In genomic region chr12:118981285-118982201, GRCh38 we compare ENCODE assay signal across 11 cellular contexts. TPM values are rescaled to one million over a fixed set of nuclear protein-coding genes. Genes with fewer than 3 reads are reported as not detected.
DNase-seq lines count a peak whose midpoint lies in the region; ATAC-seq, FAIRE-seq and TF ChIP-seq lines count a peak whose summit lies in the region.
"Had no signal": no experiment of that assay in that cellular context is flagged by ENCODE, and none has a peak within 500 bp of the region (broad histone marks: within the 10 kb centered on the region; RNA-seq: fewer than 3 reads in every experiment).

A gene with protein sequence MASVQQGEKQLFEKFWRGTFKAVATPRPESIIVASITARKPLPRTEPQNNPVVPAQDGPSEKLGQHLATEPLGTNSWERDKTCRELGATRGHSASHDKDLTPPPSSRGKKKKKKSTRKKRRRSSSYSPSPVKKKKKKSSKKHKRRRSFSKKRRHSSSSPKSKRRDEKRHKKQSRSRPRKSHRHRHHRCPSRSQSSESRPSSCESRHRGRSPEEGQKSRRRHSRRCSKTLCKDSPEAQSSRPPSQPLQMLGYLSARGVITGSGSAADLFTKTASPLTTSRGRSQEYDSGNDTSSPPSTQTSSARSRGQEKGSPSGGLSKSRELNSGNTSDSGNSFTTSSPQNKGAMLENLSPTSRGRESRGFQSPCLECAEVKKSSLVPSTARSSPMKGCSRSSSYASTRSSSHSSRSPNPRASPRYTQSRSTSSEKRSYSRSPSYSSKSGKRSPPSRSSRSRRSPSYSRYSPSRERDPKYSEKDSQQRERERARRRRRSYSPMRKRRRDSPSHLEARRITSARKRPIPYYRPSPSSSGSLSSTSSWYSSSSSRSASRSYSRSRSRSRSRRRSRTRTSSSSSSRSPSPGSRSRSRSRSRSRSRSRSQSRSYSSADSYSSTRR (plus strand): TSS chr12:118981541. CDS start chr12:118981883, 342 bp downstream.

- H3K9me3 Mint-ChIP-seq in WTC11 = peaks cover 3% of the 10 kb centered on the region; the same call in 1 of the 2 replicates
- H3K9me3 Mint-ChIP-seq: dendritic cell treated with granulocyte-macrophage colony-stimulating factor and Interleukin-4, amounts not matched to agents 40 ng/mL and 50 ng/mL, for 4 days; T-helper 2 cell treated with Interferon-gamma antibody and Interleukin-4, amounts not matched to agents 5 μg/mL and 100 μg/mL, for 36 hours had no signal

- H3K4me3 Mint-ChIP-seq in WTC11 = peak within 1 kb of the TSS; percentile 78
- H3K4me3 Mint-ChIP-seq: dendritic cell treated with granulocyte-macrophage colony-stimulating factor and Interleukin-4, amounts not matched to agents 40 ng/mL and 50 ng/mL, for 4 days; T-helper 2 cell treated with Interferon-gamma antibody and Interleukin-4, amounts not matched to agents 5 μg/mL and 100 μg/mL, for 36 hours had no signal

- POLR2A ChIA-PET in WTC11 (lab: Charles Lee) = interaction anchor here (0.6 to 1.5 kb wide), 12 partner anchors 20 to 431 kb away, joined by 3 to 6 read pairs (median 4); no protein-coding TSS in a partner anchor

- H3K27ac Mint-ChIP-seq in WTC11 = no peak within 1 kb of the TSS
- H3K27ac Mint-ChIP-seq: dendritic cell treated with granulocyte-macrophage colony-stimulating factor and Interleukin-4, amounts not matched to agents 40 ng/mL and 50 ng/mL, for 4 days; T-helper 2 cell treated with Interferon-gamma antibody and Interleukin-4, amounts not matched to agents 5 μg/mL and 100 μg/mL, for 36 hours had no signal

- CTCF ChIA-PET in WTC11 (lab: Charles Lee) = interaction anchor here (0.6 to 2.6 kb wide), 22 partner anchors 12 to 537 kb away, joined by 3 to 20 read pairs (median 4); no protein-coding TSS in a partner anchor

- ATAC-seq in WTC11 (peak; percentile 76), GM18519 (IDR thresholded peaks at IDR 0.05; ENCODE audit: low FRiP score, unreplicated experiment) (no peak), HG02759 (IDR thresholded peaks at IDR 0.05; ENCODE audit: unreplicated experiment) (no peak)

- TF ChIP-seq CTCF in D721Med (IDR thresholded peaks at IDR 0.05; ENCODE audit: insufficient read depth, missing control alignments) (no peak), WTC11 (IDR thresholded peaks at IDR 0.05) (no peak)

- H3K36me3 Mint-ChIP-seq in WTC11 = no peaks in the 10 kb centered on the region

- FAIRE-seq in D721Med (lab: Jason Lieb, UNC) (no peak), RCC 7860 (lab: Jason Lieb, UNC) (no peak)

- peaks cover 21% of the 10 kb centered on the region for H3K4me1 Mint-ChIP-seq in WTC11
- H3K4me1 Mint-ChIP-seq: naive B cell had no signal

- H3K27me3 Mint-ChIP-seq in WTC11 (ENCODE audit: low read depth) = peaks cover 30% of the 10 kb centered on the region

- DNase-seq in D721Med (ENCODE audit: insufficient read length, low spot score) (peak; percentile 72), NCI-H146 (lab: John Stamatoyannopoulos, UW) (peak; percentile 98), WTC11 (ENCODE audit: low spot score) (peak; percentile 92), left kidney (ENCODE audit: low read depth, low spot score) (peak; percentile 83), NAMALWA (ENCODE audit: low spot score) (no peak), RCC 7860 (ENCODE audit: low spot score) (no peak)
- DNase-seq: naive B cell had no signal

TF ChIP-seq in WTC11, 78 proteins besides CTCF, POLR2A, EP300 and RAD21 (continues in another document):
- 0 out of 2 replicates have a peak, but pooled peaks have one; percentile 90 for TF ChIP-seq KAT7 (CRISPR knock-in tag; IDR thresholded peaks at IDR 0.05; ENCODE audit: borderline replicate concordance)
- peak; percentile 60; the same call in 1 of the 2 replicates for TF ChIP-seq E2F5 (CRISPR knock-in tag; IDR thresholded peaks at IDR 0.05)
- TF ChIP-seq NR2C2 (CRISPR knock-in tag; IDR thresholded peaks at IDR 0.05) = no peak
- no peak for TF ChIP-seq ETV6 (CRISPR knock-in tag; IDR thresholded peaks at IDR 0.05)
- TF ChIP-seq ZNF416 (CRISPR knock-in tag; IDR thresholded peaks at IDR 0.05) = no peak
- TF ChIP-seq, protein P1, sequence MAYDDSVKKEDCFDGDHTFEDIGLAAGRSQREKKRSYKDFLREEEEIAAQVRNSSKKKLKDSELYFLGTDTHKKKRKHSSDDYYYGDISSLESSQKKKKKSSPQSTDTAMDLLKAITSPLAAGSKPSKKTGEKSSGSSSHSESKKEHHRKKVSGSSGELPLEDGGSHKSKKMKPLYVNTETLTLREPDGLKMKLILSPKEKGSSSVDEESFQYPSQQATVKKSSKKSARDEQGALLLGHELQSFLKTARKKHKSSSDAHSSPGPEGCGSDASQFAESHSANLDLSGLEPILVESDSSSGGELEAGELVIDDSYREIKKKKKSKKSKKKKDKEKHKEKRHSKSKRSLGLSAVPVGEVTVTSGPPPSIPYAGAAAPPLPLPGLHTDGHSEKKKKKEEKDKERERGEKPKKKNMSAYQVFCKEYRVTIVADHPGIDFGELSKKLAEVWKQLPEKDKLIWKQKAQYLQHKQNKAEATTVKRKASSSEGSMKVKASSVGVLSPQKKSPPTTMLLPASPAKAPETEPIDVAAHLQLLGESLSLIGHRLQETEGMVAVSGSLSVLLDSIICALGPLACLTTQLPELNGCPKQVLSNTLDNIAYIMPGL (CRISPR knock-in tag; IDR thresholded peaks at IDR 0.05) = peak; percentile 47; the same call in 1 of the 2 replicates
- no peak for TF ChIP-seq ZNF138 (CRISPR knock-in tag; conservative IDR thresholded peaks at IDR 0.05)
- TF ChIP-seq GTF2I (CRISPR knock-in tag; conservative IDR thresholded peaks at IDR 0.05) = no peak
- no peak; the same call in 1 of the 2 replicates for TF ChIP-seq ATF3 (CRISPR knock-in tag; conservative IDR thresholded peaks at IDR 0.05)
- TF ChIP-seq SMAD4 (CRISPR knock-in tag; IDR thresholded peaks at IDR 0.05) = 0 out of 2 replicates have a peak, but pooled peaks have one; percentile 47
- TF ChIP-seq ATF1 (CRISPR knock-in tag; IDR thresholded peaks at IDR 0.05) = 0 out of 2 replicates have a peak, but pooled peaks have one; percentile 79
- TF ChIP-seq SOX15 (CRISPR knock-in tag; IDR thresholded peaks at IDR 0.05) = no peak
- peak; percentile 78; the same call in 1 of the 2 replicates for TF ChIP-seq TCF7 (CRISPR knock-in tag; IDR thresholded peaks at IDR 0.05; ENCODE audit: low read depth)
- TF ChIP-seq, protein P2, sequence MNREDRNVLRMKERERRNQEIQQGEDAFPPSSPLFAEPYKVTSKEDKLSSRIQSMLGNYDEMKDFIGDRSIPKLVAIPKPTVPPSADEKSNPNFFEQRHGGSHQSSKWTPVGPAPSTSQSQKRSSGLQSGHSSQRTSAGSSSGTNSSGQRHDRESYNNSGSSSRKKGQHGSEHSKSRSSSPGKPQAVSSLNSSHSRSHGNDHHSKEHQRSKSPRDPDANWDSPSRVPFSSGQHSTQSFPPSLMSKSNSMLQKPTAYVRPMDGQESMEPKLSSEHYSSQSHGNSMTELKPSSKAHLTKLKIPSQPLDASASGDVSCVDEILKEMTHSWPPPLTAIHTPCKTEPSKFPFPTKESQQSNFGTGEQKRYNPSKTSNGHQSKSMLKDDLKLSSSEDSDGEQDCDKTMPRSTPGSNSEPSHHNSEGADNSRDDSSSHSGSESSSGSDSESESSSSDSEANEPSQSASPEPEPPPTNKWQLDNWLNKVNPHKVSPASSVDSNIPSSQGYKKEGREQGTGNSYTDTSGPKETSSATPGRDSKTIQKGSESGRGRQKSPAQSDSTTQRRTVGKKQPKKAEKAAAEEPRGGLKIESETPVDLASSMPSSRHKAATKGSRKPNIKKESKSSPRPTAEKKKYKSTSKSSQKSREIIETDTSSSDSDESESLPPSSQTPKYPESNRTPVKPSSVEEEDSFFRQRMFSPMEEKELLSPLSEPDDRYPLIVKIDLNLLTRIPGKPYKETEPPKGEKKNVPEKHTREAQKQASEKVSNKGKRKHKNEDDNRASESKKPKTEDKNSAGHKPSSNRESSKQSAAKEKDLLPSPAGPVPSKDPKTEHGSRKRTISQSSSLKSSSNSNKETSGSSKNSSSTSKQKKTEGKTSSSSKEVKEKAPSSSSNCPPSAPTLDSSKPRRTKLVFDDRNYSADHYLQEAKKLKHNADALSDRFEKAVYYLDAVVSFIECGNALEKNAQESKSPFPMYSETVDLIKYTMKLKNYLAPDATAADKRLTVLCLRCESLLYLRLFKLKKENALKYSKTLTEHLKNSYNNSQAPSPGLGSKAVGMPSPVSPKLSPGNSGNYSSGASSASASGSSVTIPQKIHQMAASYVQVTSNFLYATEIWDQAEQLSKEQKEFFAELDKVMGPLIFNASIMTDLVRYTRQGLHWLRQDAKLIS (CRISPR knock-in tag; IDR thresholded peaks at IDR 0.05; ENCODE audit: borderline replicate concordance) = no peak
- TF ChIP-seq, protein P3, sequence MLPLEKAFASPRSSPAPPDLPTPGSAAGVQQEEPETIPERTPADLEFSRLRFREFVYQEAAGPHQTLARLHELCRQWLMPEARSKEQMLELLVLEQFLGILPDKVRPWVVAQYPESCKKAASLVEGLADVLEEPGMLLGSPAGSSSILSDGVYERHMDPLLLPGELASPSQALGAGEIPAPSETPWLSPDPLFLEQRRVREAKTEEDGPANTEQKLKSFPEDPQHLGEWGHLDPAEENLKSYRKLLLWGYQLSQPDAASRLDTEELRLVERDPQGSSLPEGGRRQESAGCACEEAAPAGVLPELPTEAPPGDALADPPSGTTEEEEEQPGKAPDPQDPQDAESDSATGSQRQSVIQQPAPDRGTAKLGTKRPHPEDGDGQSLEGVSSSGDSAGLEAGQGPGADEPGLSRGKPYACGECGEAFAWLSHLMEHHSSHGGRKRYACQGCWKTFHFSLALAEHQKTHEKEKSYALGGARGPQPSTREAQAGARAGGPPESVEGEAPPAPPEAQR (CRISPR knock-in tag; IDR thresholded peaks at IDR 0.05) = no peak
- TF ChIP-seq CREB1 (CRISPR knock-in tag; IDR thresholded peaks at IDR 0.05) = peak; percentile 27; the same call in 1 of the 2 replicates
- no peak; the same call in 1 of the 2 replicates for TF ChIP-seq TEAD4 (CRISPR knock-in tag; IDR thresholded peaks at IDR 0.05)
- 0 out of 2 replicates have a peak, but pooled peaks have one; percentile 43 for TF ChIP-seq ZNF263 (CRISPR knock-in tag; IDR thresholded peaks at IDR 0.05; ENCODE audit: low read depth)
- TF ChIP-seq PRRX2 (CRISPR knock-in tag; IDR thresholded peaks at IDR 0.05) = no peak
- peak; percentile 62; the same call in 1 of the 2 replicates for TF ChIP-seq TP53 (CRISPR knock-in tag; IDR thresholded peaks at IDR 0.05)

RNA-seq across cellular contexts. Expression of the gene that starts here (rescaled TPM):
- 0.78 to 0.96 TPM (median 0.96 TPM) in 3 replicates for total RNA-seq in WTC11 (2021)

Comparison
In these comparisons a context has a peak if more than half of its experiments do, and no peak if none do; other contexts are left out.
1. Peak in DNase-seq and ATAC-seq in WTC11; RNA of the gene not detected or under 1 TPM.
2. DNase-seq: peak in D721Med (single experiment), NCI-H146 (single experiment) and left kidney (single experiment); none in NAMALWA (single experiment) and RCC 7860 (single experiment).